Comparison of ENCODE assay signal across 8 cellular contexts in genomic region chrX:71911023-71911730, GRCh38. TPM values are rescaled to one million over a fixed set of nuclear protein-coding genes. Genes with fewer than 3 reads are reported as not detected.
A peak's percentile ranks its signal among the peaks of the same experiment; 100 is the strongest.
DNase-seq lines count a peak whose midpoint lies in the region; ATAC-seq lines count a peak whose summit lies in the region.

No MANE protein-coding gene starts in this region.

- no peaks in the 10 kb centered on the region for H3K9me3 Mint-ChIP-seq in activated naive CD8-positive, alpha-beta T cell treated with anti-CD3 and anti-CD28 coated beads, Interleukin-2, amount 10 ng/mL, durations not matched to agents 7 days and 5 days

- H3K36me3 ChIP-seq in iPS-18a (ENCODE audit: control insufficient read depth, low read depth, low read length) = no peaks in the 10 kb centered on the region

- peak overlapping the region; percentile 50 for H3K9ac ChIP-seq in iPS-18a (ENCODE audit: low read length)

- no peaks in the 10 kb centered on the region for H3K36me3 Mint-ChIP-seq in activated naive CD8-positive, alpha-beta T cell treated with anti-CD3 and anti-CD28 coated beads, Interleukin-2, amount 10 ng/mL, durations not matched to agents 7 days and 5 days

- no peak overlapping the region for H3K27ac Mint-ChIP-seq in activated naive CD8-positive, alpha-beta T cell treated with anti-CD3 and anti-CD28 coated beads, Interleukin-2, amount 10 ng/mL, durations not matched to agents 7 days and 5 days

- H3K9me3 ChIP-seq in iPS-18a (ENCODE audit: control insufficient read depth, low read depth, low read length) = peaks cover under 1% of the 10 kb centered on the region

- POLR2A ChIA-PET in activated naive CD8-positive, alpha-beta T cell treated with anti-CD3 and anti-CD28 coated beads, Interleukin-2, amount 10 ng/mL, durations not matched to agents 7 days and 5 days (lab: Charles Lee) = no interaction called here

- no peaks in the 10 kb centered on the region for H3K4me1 Mint-ChIP-seq in activated naive CD8-positive, alpha-beta T cell treated with anti-CD3 and anti-CD28 coated beads, Interleukin-2, amount 10 ng/mL, durations not matched to agents 7 days and 5 days

- peaks cover 47% of the 10 kb centered on the region for H3K27me3 Mint-ChIP-seq in activated naive CD8-positive, alpha-beta T cell treated with anti-CD3 and anti-CD28 coated beads, Interleukin-2, amount 10 ng/mL, durations not matched to agents 7 days and 5 days

- H3K4me1 ChIP-seq in iPS-18a (ENCODE audit: control insufficient read depth, low read depth, low read length) = peaks cover 7% of the 10 kb centered on the region

- ATAC-seq in activated naive CD8-positive, alpha-beta T cell treated with anti-CD3 and anti-CD28 coated beads, Interleukin-2, amount 10 ng/mL, durations not matched to agents 7 days and 5 days (ENCODE audit: low read depth) = peak; percentile 78
- ATAC-seq in HG02840 (IDR thresholded peaks at IDR 0.05; ENCODE audit: low FRiP score, unreplicated experiment) = no peak
- no peak for ATAC-seq in HG03196 (IDR thresholded peaks at IDR 0.05; ENCODE audit: unreplicated experiment)
- ATAC-seq in HG03571 (IDR thresholded peaks at IDR 0.05; ENCODE audit: unreplicated experiment) = no peak

- peak overlapping the region; percentile 66 for H3K4me3 ChIP-seq in iPS-18a (ENCODE audit: low read length)

- peak overlapping the region; percentile 30 for H3K4me3 Mint-ChIP-seq in activated naive CD8-positive, alpha-beta T cell treated with anti-CD3 and anti-CD28 coated beads, Interleukin-2, amount 10 ng/mL, durations not matched to agents 7 days and 5 days

- no peak overlapping the region for H3K27ac ChIP-seq in iPS-18a (ENCODE audit: low read length)

- H3K27me3 ChIP-seq in iPS-18a (ENCODE audit: control insufficient read depth, insufficient read depth, low read length) = no peaks in the 10 kb centered on the region

- DNase-seq in COLO668 (lab: John Stamatoyannopoulos, UW; ENCODE audit: unreplicated experiment) = peak; percentile 6
- peak; percentile 60 for DNase-seq in NCI-H748 (lab: John Stamatoyannopoulos, UW; ENCODE audit: unreplicated experiment)
- DNase-seq in activated naive CD8-positive, alpha-beta T cell treated with anti-CD3 and anti-CD28 coated beads, Interleukin-2, amount 10 ng/mL, durations not matched to agents 7 days and 5 days = peak; percentile 44
- DNase-seq in stimulated activated CD4-positive, alpha-beta T cell treated with anti-CD3 and anti-CD28 coated beads, Interleukin-2, amount 100 ng/mL, for 4 hours (ENCODE audit: low read depth) = peak; percentile 9

RNA-seq across cellular contexts. Expression of gene NHSL2, which starts 0.5 kb away (rescaled TPM):
- total RNA-seq in activated naive CD8-positive, alpha-beta T cell treated with anti-CD3 and anti-CD28 coated beads, Interleukin-2, amount 10 ng/mL, durations not matched to agents 7 days and 5 days = 1 to 10 TPM; 1.6 TPM

Comparison
In these comparisons a context has a peak if more than half of its experiments do, and no peak if none do; other contexts are left out.
1. DNase-seq: peak in every context shown above with its lines; median percentile 60 in NCI-H748; 44 in activated naive CD8-positive, alpha-beta T cell treated with anti-CD3 and anti-CD28 coated beads, Interleukin-2, amount 10 ng/mL, durations not matched to agents 7 days and 5 days; 9 in stimulated activated CD4-positive, alpha-beta T cell treated with anti-CD3 and anti-CD28 coated beads, Interleukin-2, amount 100 ng/mL, for 4 hours; 6 in COLO668.